ENCODE assay signal across 26 cellular contexts in the genomic region with DNA sequence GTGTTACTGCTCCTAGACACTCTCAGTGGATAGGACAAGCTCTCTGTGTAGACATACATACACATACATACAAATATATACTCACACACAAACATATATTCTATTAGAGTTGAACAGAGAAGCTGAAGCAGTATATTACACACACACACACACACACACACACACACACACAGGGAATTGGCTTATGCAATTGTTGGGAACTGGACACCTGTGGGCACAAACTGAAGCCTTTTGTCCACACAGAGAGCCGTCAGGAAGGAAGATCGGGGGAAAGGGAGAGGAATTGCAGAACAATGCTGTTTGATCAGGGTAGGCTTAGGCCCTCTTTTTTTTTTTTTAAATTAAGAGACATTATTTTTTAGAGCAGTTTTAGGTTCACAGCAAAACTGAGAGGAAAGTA.
DNase-seq lines count a peak whose midpoint lies in the region; FAIRE-seq and TF ChIP-seq lines count a peak whose summit lies in the region.
"Had no signal": no experiment of that assay in that cellular context is flagged by ENCODE, and none has a peak within 500 bp of the region (broad histone marks: within the 10 kb centered on the region; RNA-seq: fewer than 3 reads in every experiment).

No MANE protein-coding gene starts in this region.

- H3K79me2 ChIP-seq in neural progenitor cell (ENCODE audit: low read depth), result no peaks in the 10 kb centered on the region

- peaks cover 6% of the 10 kb centered on the region for H3K9me3 Mint-ChIP-seq in neural progenitor cell

- H3K9me3 ChIP-seq in neural progenitor cell (ENCODE audit: low read depth) (no peaks in the 10 kb centered on the region), transverse colon (no peaks in the 10 kb centered on the region)
- H3K9me3 ChIP-seq: A549, BE2C, BLaER1 had no signal

- 80% methylated on average over 2 of the region's 2 CpGs; no CpG with 5 or more reads in 1 of the 2 donors for WGBS in transverse colon (ENCODE audit: low coverage in 1 of 2), 2 donors

- no peak overlapping the region for H3K4me3 ChIP-seq in neural progenitor cell
- H3K4me3 ChIP-seq in transverse colon, result no peak overlapping the region
- H3K4me3 ChIP-seq: A549, BLaER1, GM12878 had no signal

- H3K27ac Mint-ChIP-seq in neural progenitor cell, result no peak overlapping the region
- H3K27ac Mint-ChIP-seq: CD14-positive monocyte; CD4-positive, alpha-beta memory T cell; CD8-positive, alpha-beta memory T cell had no signal

- H3K36me3 ChIP-seq in neural progenitor cell (no peaks in the 10 kb centered on the region), transverse colon (no peaks in the 10 kb centered on the region)
- H3K36me3 ChIP-seq: BE2C, BLaER1 had no signal

- no peak for TF ChIP-seq POLR2A in transverse colon (IDR thresholded peaks at IDR 0.05)

- TF ChIP-seq EP300 in transverse colon (IDR thresholded peaks at IDR 0.05; ENCODE audit: low read depth), result no peak

- H3F3A ChIP-seq in neural progenitor cell (ENCODE audit: low read depth), result no peaks in the 10 kb centered on the region

- intact Hi-C loops in head of caudate nucleus (cut with DNase I) (no loop called here), transverse colon (cut with DNase I; ENCODE audit: low total_unique reads) (no loop called here)

- H3K4me3 Mint-ChIP-seq in neural progenitor cell, result no peak overlapping the region
- H3K4me3 Mint-ChIP-seq: CD14-positive monocyte; CD4-positive, alpha-beta memory T cell; CD4-positive, CD25-positive, alpha-beta regulatory T cell; CD8-positive, alpha-beta memory T cell had no signal

- TF ChIP-seq CTCF in neural progenitor cell (IDR thresholded peaks at IDR 0.05) (no peak), transverse colon (IDR thresholded peaks at IDR 0.05) (no peak)

- H2AFZ ChIP-seq in neural progenitor cell (replicated peaks), result no peak overlapping the region

- no peak overlapping the region for H3K4me2 ChIP-seq in neural progenitor cell
- H3K4me2 ChIP-seq: A549, BLaER1 had no signal

- H3K9ac ChIP-seq in neural progenitor cell, result no peak overlapping the region
- H3K9ac ChIP-seq: BLaER1 had no signal

- H4K20me1 ChIP-seq in neural progenitor cell (ENCODE audit: low read depth), result no peaks in the 10 kb centered on the region
- H4K20me1 ChIP-seq: BLaER1 had no signal

- peaks cover 3% of the 10 kb centered on the region for H3K27me3 Mint-ChIP-seq in neural progenitor cell (ENCODE audit: insufficient read depth, low read depth)
- H3K27me3 Mint-ChIP-seq: CD4-positive, alpha-beta memory T cell; CD4-positive, CD25-positive, alpha-beta regulatory T cell had no signal

- FAIRE-seq in HTR-8/SVneo (lab: Jason Lieb, UNC) (peak; percentile 48), urothelium cell line (lab: Jason Lieb, UNC) (peak; percentile 62)
- FAIRE-seq: GM12878, GM18507 had no signal

- peaks cover 23% of the 10 kb centered on the region for H3K4me1 Mint-ChIP-seq in neural progenitor cell
- H3K4me1 Mint-ChIP-seq: CD14-positive monocyte; CD4-positive, alpha-beta memory T cell; CD4-positive, CD25-positive, alpha-beta regulatory T cell; CD8-positive, alpha-beta memory T cell had no signal

- H3K27me3 ChIP-seq in neural progenitor cell (no peaks in the 10 kb centered on the region), transverse colon (no peaks in the 10 kb centered on the region)
- H3K27me3 ChIP-seq: BLaER1 had no signal

- DNase-seq in HTR-8/SVneo (ENCODE audit: insufficient read length, low spot score) (no peak), dermis blood vessel endothelial cell (peak; percentile 9), neural progenitor cell (ENCODE audit: low spot score) (peak; percentile 34), urothelium cell line (ENCODE audit: low spot score) (no peak), head of caudate nucleus (no peak), transverse colon (no peak), globus pallidus (ENCODE audit: low spot score) (no peak)
- DNase-seq: BE2C; C1 segment of cervical spinal cord; CD4-positive, alpha-beta memory T cell; CD4-positive, CD25-positive, alpha-beta regulatory T cell; CD8-positive, alpha-beta memory T cell; COR-L47; DMS 273 treated with DMSO at 0.1 percent for 48 hours; DMS153; DMS53; DMS79; DND-41; EL; GDM1 had no signal

- H3K27ac ChIP-seq in neural progenitor cell (no peak overlapping the region), transverse colon (no peak overlapping the region)
- H3K27ac ChIP-seq: 22Rv1, A549, BLaER1 had no signal

- H3K4me1 ChIP-seq in neural progenitor cell (no peaks in the 10 kb centered on the region), transverse colon (no peaks in the 10 kb centered on the region)
- H3K4me1 ChIP-seq: A549, BE2C, BLaER1 had no signal

- in situ Hi-C loops in transverse colon (cut with MboI; ENCODE audit: low pct_ligation_motif_present in 1 of 4, low pct_unique_long_range_greater_than_20kb in 1 of 4, low sequenced_read_pairs in 3 of 4), result no loop called here

- peaks cover 2% of the 10 kb centered on the region for H3K36me3 Mint-ChIP-seq in neural progenitor cell
- H3K36me3 Mint-ChIP-seq: CD14-positive monocyte; CD4-positive, alpha-beta memory T cell; CD4-positive, CD25-positive, alpha-beta regulatory T cell had no signal

Comparison
In these comparisons a context has a peak if more than half of its experiments do, and no peak if none do; other contexts are left out.
1. DNase-seq: peak in dermis blood vessel endothelial cell (single experiment) and neural progenitor cell (single experiment); none in HTR-8/SVneo (single experiment), urothelium cell line (single experiment), head of caudate nucleus (0 of 42), transverse colon (single experiment) and globus pallidus (single experiment).